Comparison of ENCODE assay signal across 31 cellular contexts in genomic region chr2:22282215-22282614, GRCh38.
DNase-seq lines count a peak whose midpoint lies in the region; ATAC-seq lines count a peak whose summit lies in the region.
"Had no signal": no experiment of that assay in that cellular context is flagged by ENCODE, and none has a peak within 500 bp of the region (broad histone marks: within the 10 kb centered on the region; RNA-seq: fewer than 3 reads in every experiment).

No MANE protein-coding gene starts in this region.

- ATAC-seq in GM18870 (IDR thresholded peaks at IDR 0.05; ENCODE audit: unreplicated experiment), result no peak
- ATAC-seq: GM12878, left cardiac atrium, Panc1 had no signal

- DNase-seq in SIG-M5 treated with dmso at 0.1 percent for 504 hours (lab: John Stamatoyannopoulos, UW; ENCODE audit: unreplicated experiment), result peak; percentile 14
- no peak for DNase-seq in SIG-M5 (lab: John Stamatoyannopoulos, UW)
- peak; percentile 79 for DNase-seq in NOMO-1 treated with dmso at 0.1 percent for 144 hours (lab: John Stamatoyannopoulos, UW; ENCODE audit: unreplicated experiment)
- DNase-seq in iris pigment epithelial cell (ENCODE audit: low read depth), result peak; percentile 25
- DNase-seq in NCI-H2196 (lab: John Stamatoyannopoulos, UW; ENCODE audit: unreplicated experiment), result no peak
- no peak for DNase-seq in NCI-H1048 (lab: John Stamatoyannopoulos, UW)
- no peak for DNase-seq in Ammon's horn (ENCODE audit: low spot score)
- DNase-seq: 8988T; activated CD4-positive, alpha-beta T cell treated with anti-CD3 and anti-CD28 coated beads, Interleukin-2, amount 10 ng/mL, durations not matched to agents 24 days and 14 days; activated CD8-positive, alpha-beta memory T cell treated with anti-CD3 and anti-CD28 coated beads for 24 hours; activated effector memory CD4-positive, alpha-beta T cell treated with Interleukin-2 at 50 U/mL for 16 hours; activated T-cell treated with anti-CD3 and anti-CD28 coated beads, Interleukin-2, amount 50 U/mL, for 1 hour; anterior cingulate cortex; CD8-positive, alpha-beta memory T cell; DMS 273 treated with DMSO at 0.1 percent for 48 hours; effector CD8-positive, alpha-beta T cell; EL; H7; hypothalamus; left cardiac atrium; mammary epithelial cell; NCI-H1105 treated with DMSO at 0.1 percent for 48 hours; NCI-H2029 treated with DMSO at 0.1 percent for 48 hours; NCI-H2227 treated with DMSO at 0.1 percent for 48 hours; NCI-H526; SHP77 treated with DMSO at 0.1 percent for 48 hours; stimulated activated CD4-positive, alpha-beta T cell treated with anti-CD3 and anti-CD28 coated beads, Interleukin-4, amount 100 ng/mL, for 4 hours; transverse colon had no signal

Comparison
In these comparisons a context has a peak if more than half of its experiments do, and no peak if none do; other contexts are left out.
1. DNase-seq: peak in SIG-M5 treated with dmso at 0.1 percent for 504 hours (single experiment), NOMO-1 treated with dmso at 0.1 percent for 144 hours (single experiment) and iris pigment epithelial cell (single experiment); none in SIG-M5 (single experiment), NCI-H2196 (single experiment), NCI-H1048 (single experiment) and Ammon's horn (single experiment).